25 cellular contexts compared by ENCODE assay signal in genomic region chr5:6568909-6569308, GRCh38.
"Had no signal": no experiment of that assay in that cellular context is flagged by ENCODE, and none has a peak within 500 bp of the region (broad histone marks: within the 10 kb centered on the region; RNA-seq: fewer than 3 reads in every experiment).

No MANE protein-coding gene starts in this region.

- H3K9me3 Mint-ChIP-seq: memory B cell; naive B cell; natural killer cell treated with Interleukin-12 subunit alpha and Interleukin-12 subunit beta and Interleukin-15 and Interleukin-18, amount 100 ng/mL, for 72 hours; stimulated activated naive CD8-positive, alpha-beta T cell treated with anti-CD3 and anti-CD28 coated beads, Interleukin-15, amount 100 ng/mL, for 72 hours had no signal

- H3K27me3 ChIP-seq: gastrocnemius medialis, heart right ventricle, vagina had no signal

- H3K9me3 ChIP-seq: gastrocnemius medialis, heart right ventricle, mucosa of descending colon, suprapubic skin, transverse colon, vagina had no signal

- H3K27ac ChIP-seq: dorsolateral prefrontal cortex, gastrocnemius medialis, suprapubic skin, transverse colon, vagina had no signal

- H3K4me1 ChIP-seq: gastrocnemius medialis, heart right ventricle, suprapubic skin, transverse colon, vagina had no signal

- H3K36me3 ChIP-seq: gastrocnemius medialis, heart right ventricle, suprapubic skin, transverse colon, vagina had no signal

- H3K4me3 Mint-ChIP-seq: memory B cell; naive B cell; natural killer cell treated with Interleukin-12 subunit alpha and Interleukin-12 subunit beta and Interleukin-15 and Interleukin-18, amount 100 ng/mL, for 72 hours; neural crest cell; stimulated activated naive CD8-positive, alpha-beta T cell treated with anti-CD3 and anti-CD28 coated beads, Interleukin-15, amount 100 ng/mL, for 72 hours had no signal

- H3K36me3 Mint-ChIP-seq: memory B cell; naive B cell; natural killer cell treated with Interleukin-12 subunit alpha and Interleukin-12 subunit beta and Interleukin-15 and Interleukin-18, amount 100 ng/mL, for 72 hours had no signal

- DNase-seq: dorsolateral prefrontal cortex; effector CD4-positive, alpha-beta T cell; foreskin fibroblast; gastrocnemius medialis; hippocampal formation; kidney glomerular epithelial cell; left colon; mucosa of descending colon; naive B cell; stimulated activated CD4-positive, alpha-beta T cell treated with anti-CD3 and anti-CD28 coated beads, Interleukin-12 subunit alpha, Interleukin-12 subunit beta, amount 100 ng/mL, for 4 hours; stimulated activated CD4-positive, alpha-beta T cell treated with anti-CD3 and anti-CD28 coated beads, Interleukin-1b, Interleukin-23, amount 100 ng/mL, for 48 hours; stimulated activated CD4-positive, alpha-beta T cell treated with anti-CD3 and anti-CD28 coated beads, Interleukin-4, amount 100 ng/mL, for 1 hour; stimulated activated CD8-positive, alpha-beta memory T cell treated with anti-CD3 and anti-CD28 coated beads, Interleukin-4, amount 100 ng/mL, for 48 hours; stimulated activated naive CD4-positive, alpha-beta T cell; stimulated activated naive CD8-positive, alpha-beta T cell treated with anti-CD3 and anti-CD28 coated beads, Interleukin-15, amount 100 ng/mL, for 72 hours; transverse colon had no signal

- H3K27ac Mint-ChIP-seq: memory B cell; naive B cell; natural killer cell treated with Interleukin-12 subunit alpha and Interleukin-12 subunit beta and Interleukin-15 and Interleukin-18, amount 100 ng/mL, for 72 hours; stimulated activated naive CD8-positive, alpha-beta T cell treated with anti-CD3 and anti-CD28 coated beads, Interleukin-15, amount 100 ng/mL, for 72 hours had no signal

- ATAC-seq: gastrocnemius medialis; left colon; mucosa of descending colon; natural killer cell treated with Interleukin-12 subunit alpha and Interleukin-12 subunit beta and Interleukin-15 and Interleukin-18, amount 100 ng/mL, for 72 hours; sciatic nerve; stimulated activated naive CD8-positive, alpha-beta T cell treated with anti-CD3 and anti-CD28 coated beads, Interleukin-15, amount 100 ng/mL, for 72 hours had no signal

- H3K4me1 Mint-ChIP-seq: memory B cell; naive B cell; neural crest cell; stimulated activated naive CD8-positive, alpha-beta T cell treated with anti-CD3 and anti-CD28 coated beads, Interleukin-15, amount 100 ng/mL, for 72 hours had no signal

- H3K4me2 ChIP-seq: smooth muscle cell had no signal

- H3K4me3 ChIP-seq: dorsolateral prefrontal cortex, gastrocnemius medialis, heart right ventricle, lung, mucosa of descending colon, smooth muscle cell, suprapubic skin, transverse colon, vagina had no signal
